8 cellular contexts compared by ENCODE assay signal in the genomic region with DNA sequence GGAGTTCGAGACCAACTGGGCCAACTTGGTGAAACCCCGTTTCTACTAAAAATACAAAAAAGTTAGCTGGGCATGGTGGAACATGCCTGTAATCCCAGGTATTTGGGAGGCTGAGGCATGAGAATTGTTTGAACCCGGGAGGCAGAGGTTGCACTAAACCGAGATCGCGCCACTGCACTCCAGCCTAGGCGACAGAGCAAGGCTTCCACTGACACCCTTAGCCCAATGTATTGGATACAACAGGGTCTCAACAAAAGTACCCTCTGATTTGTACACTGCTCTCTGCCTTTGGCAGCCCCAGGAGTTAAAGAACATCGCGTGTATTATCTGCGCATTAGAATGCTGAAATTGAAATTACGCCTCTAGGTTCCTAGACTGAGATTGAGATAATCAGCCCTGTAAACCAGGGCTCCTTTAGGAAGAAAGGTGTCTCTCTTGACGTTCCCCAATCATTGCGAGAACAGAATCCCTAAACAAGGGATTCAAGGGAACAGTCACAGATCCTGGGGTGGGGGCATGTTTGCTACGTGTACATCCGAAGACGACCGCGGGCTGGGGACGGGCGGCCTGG. TPM values are rescaled to one million over a fixed set of nuclear protein-coding genes. Genes with fewer than 3 reads are reported as not detected.
DNase-seq lines count a peak whose midpoint lies in the region; ATAC-seq, FAIRE-seq and TF ChIP-seq lines count a peak whose summit lies in the region.

No MANE protein-coding gene starts in this region.

- TF ChIP-seq POLR2A in endothelial cell of umbilical vein (IDR thresholded peaks at IDR 0.05; ENCODE audit: low read depth, low read length): no peak

- H3K27me3 Mint-ChIP-seq in osteocyte (ENCODE audit: unreplicated experiment): no peaks in the 10 kb centered on the region

- intact Hi-C loops in heart right ventricle (cut with DNase I) (loop anchor here in 8 of 10 donors (5.0 to 10.0 kb wide), 3 partner anchors 118 to 123 kb away; no protein-coding TSS in a partner anchor), left cardiac atrium (cut with DNase I) (loop anchor here in 1 of 2 donors (10.0 kb wide), 1 partner anchor 121 kb away; no protein-coding TSS in a partner anchor), OCI-LY7 (cut with micrococcal nuclease; ENCODE audit: unreplicated experiment) (loop anchor here (5.0 kb wide), 1 partner anchor 118 kb away; no protein-coding TSS in a partner anchor), endothelial cell of umbilical vein (cut with micrococcal nuclease) (loop anchor here (5.0 kb wide), 1 partner anchor 53 kb away; no protein-coding TSS in a partner anchor)

- CTCF ChIA-PET in OCI-LY7 (lab: Charles Lee; ENCODE audit: unreplicated experiment): no interaction called here
- CTCF ChIA-PET in endothelial cell of umbilical vein (lab: Charles Lee): interaction anchor here (1.0 to 1.9 kb wide), 2 partner anchors 121 to 957 kb away, joined by 3 to 4 read pairs; no protein-coding TSS in a partner anchor

- H3K9me2 ChIP-seq in OCI-LY7 (ENCODE audit: insufficient read depth, low read length): no peaks in the 10 kb centered on the region

- peak; percentile 21 for FAIRE-seq in endothelial cell of umbilical vein (lab: Jason Lieb, UNC)

- H3K4me1 Mint-ChIP-seq in osteocyte (ENCODE audit: unreplicated experiment): peaks cover 33% of the 10 kb centered on the region

- H3K4me1 ChIP-seq in heart right ventricle (peaks cover 0 to 34% (median 28%) of the 10 kb centered on the region in 9 donors), OCI-LY7 (ENCODE audit: insufficient read depth, low read length, poor library complexity, severe bottlenecking) (peaks cover 19% of the 10 kb centered on the region), endothelial cell of umbilical vein (ENCODE audit: control insufficient read depth, extremely low read depth, insufficient read depth, low read length) (peaks cover 23% of the 10 kb centered on the region)

- TSS peak; percentile 91 for BruUV-seq in OCI-LY7 (replicated peaks; lab: Mats Ljungman, UMichigan)
- BruUV-seq in endothelial cell of umbilical vein (replicated peaks; lab: Mats Ljungman, UMichigan): TSS peak; percentile 88

- peak overlapping the region; percentile 86 for H3K4me3 Mint-ChIP-seq in osteocyte (ENCODE audit: unreplicated experiment)

- H3K9me1 ChIP-seq in endothelial cell of umbilical vein (replicated peaks; ENCODE audit: control insufficient read depth, extremely low read depth, insufficient read depth, low read length): no peaks in the 10 kb centered on the region

- peak overlapping the region; percentile 96 for H3K27ac Mint-ChIP-seq in osteocyte (ENCODE audit: unreplicated experiment)

- H3K9me3 ChIP-seq in heart right ventricle (no peaks in the 10 kb centered on the region), OCI-LY7 (ENCODE audit: low read length) (no peaks in the 10 kb centered on the region), endothelial cell of umbilical vein (replicated peaks; ENCODE audit: control insufficient read depth, insufficient read depth, low read length) (no peaks in the 10 kb centered on the region)

- peaks cover 23% of the 10 kb centered on the region for H4K20me1 ChIP-seq in OCI-LY7 (ENCODE audit: insufficient read depth, low read length)
- H4K20me1 ChIP-seq in endothelial cell of umbilical vein (replicated peaks; ENCODE audit: control insufficient read depth, extremely low read depth, insufficient read depth, low read length): peaks cover 2% of the 10 kb centered on the region

- H3K27ac ChIP-seq in heart right ventricle (peak overlapping the region; percentile 79 to 98 (median 94)), OCI-LY7 (ENCODE audit: low read depth, low read length, poor library complexity, severe bottlenecking) (peak overlapping the region; percentile 73), endothelial cell of umbilical vein (ENCODE audit: insufficient read depth, low read depth, low read length) (peak overlapping the region; percentile 74)

- dilution Hi-C loops in endothelial cell of umbilical vein (cut with MboI; ENCODE audit: extremely low pct_ligation_motif_present, low sequenced_read_pairs): no loop called here

- TF ChIP-seq CTCF in heart right ventricle (IDR thresholded peaks at IDR 0.05) (no peak), OCI-LY7 (conservative IDR thresholded peaks at IDR 0.05; ENCODE audit: low read length) (no peak), endothelial cell of umbilical vein (IDR thresholded peaks at IDR 0.05; ENCODE audit: extremely low read depth in 1 of 2, insufficient read depth in 1 of 2, low read depth in 1 of 2, low read length in 2 of 2) (no peak), osteocyte (IDR thresholded peaks at IDR 0.05) (no peak)

- H3K4me3 ChIP-seq in heart right ventricle (peak overlapping the region; percentile 39 to 94 (median 85)), OCI-LY7 (ENCODE audit: low read depth, low read length, poor library complexity, severe bottlenecking) (peak overlapping the region; percentile 70), endothelial cell of umbilical vein (replicated peaks in 1 of 3; ENCODE audit: insufficient read depth in 1 of 3, low read depth in 1 of 3, low read length in 3 of 3) (peak overlapping the region; percentile 21 to 77 (median 66))

- peak overlapping the region; percentile 84 for H3K9ac ChIP-seq in endothelial cell of umbilical vein (replicated peaks; ENCODE audit: extremely low read depth, insufficient read depth, low read length)

- H2AFZ ChIP-seq in OCI-LY7 (ENCODE audit: low read length) (peak overlapping the region; percentile 85), endothelial cell of umbilical vein (ENCODE audit: low read depth, low read length) (peak overlapping the region; percentile 96)

- ATAC-seq in heart right ventricle: no peak
- no peak for ATAC-seq in left cardiac atrium
- no peak for ATAC-seq in HG02798 (IDR thresholded peaks at IDR 0.05; ENCODE audit: poor library complexity, unreplicated experiment)

- no peaks in the 10 kb centered on the region for H3K36me3 Mint-ChIP-seq in osteocyte (ENCODE audit: unreplicated experiment)

- H3K4me2 ChIP-seq in OCI-LY7 (ENCODE audit: low read length) (peak overlapping the region; percentile 95), endothelial cell of umbilical vein (ENCODE audit: insufficient read depth, low read length) (peak overlapping the region; percentile 88)

- WGBS in heart right ventricle, 2 donors: 20% methylated on average over 20 of the region's 20 CpGs

- no peaks in the 10 kb centered on the region for H3K9me3 Mint-ChIP-seq in osteocyte (ENCODE audit: unreplicated experiment)

- H3K79me2 ChIP-seq in OCI-LY7 (ENCODE audit: insufficient read depth, low read depth, low read length) (peaks cover 35% of the 10 kb centered on the region), endothelial cell of umbilical vein (ENCODE audit: control insufficient read depth, insufficient read depth, low read length) (peaks cover 38% of the 10 kb centered on the region)

- no peaks in the 10 kb centered on the region for H3K27me3 ChIP-seq in heart right ventricle
- H3K27me3 ChIP-seq in endothelial cell of umbilical vein (ENCODE audit: control insufficient read depth in 2 of 2, insufficient read depth in 2 of 2, low read length in 2 of 2): no peaks in the 10 kb centered on the region

- POLR2A ChIA-PET in OCI-LY7 (lab: Charles Lee) (interaction anchor here (0.6 kb wide), 1 partner anchor 46 kb away, joined by 3 read pairs; no protein-coding TSS in a partner anchor), endothelial cell of umbilical vein (lab: Charles Lee) (no interaction called here)

- no peak for DNase-seq in heart right ventricle
- no peak for DNase-seq in left cardiac atrium
- no peak for DNase-seq in OCI-LY7 (ENCODE audit: low spot score)
- no peak for DNase-seq in endothelial cell of umbilical vein (ENCODE audit: low read depth, low spot score)
- no peak for DNase-seq in osteocyte (ENCODE audit: extremely low spot score, unreplicated experiment)
- DNase-seq in NCI-H748 treated with DMSO at 0.1 percent for 48 hours (lab: John Stamatoyannopoulos, UW): no peak
- DNase-seq in EL: no peak

- H3K36me3 ChIP-seq in heart right ventricle: no peaks in the 10 kb centered on the region
- H3K36me3 ChIP-seq in OCI-LY7 (ENCODE audit: insufficient read depth, low read length): peaks cover 10% of the 10 kb centered on the region
- no peaks in the 10 kb centered on the region for H3K36me3 ChIP-seq in endothelial cell of umbilical vein (ENCODE audit: control insufficient read depth in 2 of 2, extremely low read depth in 1 of 2, insufficient read depth in 2 of 2, low read length in 2 of 2)

TF ChIP-seq in endothelial cell of umbilical vein, 7 proteins besides CTCF, POLR2A, EP300 and RAD21:
- TF ChIP-seq MYC (IDR thresholded peaks at IDR 0.05; ENCODE audit: low read depth, low read length) (no peak), GATA2 (IDR thresholded peaks at IDR 0.05; ENCODE audit: insufficient read depth, insufficient read length, low read depth, low read length) (no peak), JUN (IDR thresholded peaks at IDR 0.05; ENCODE audit: borderline replicate concordance, insufficient read depth, insufficient read length, low read depth) (no peak)

RNA-seq across cellular contexts. Expression of a gene that starts 21.9 kb away (rescaled TPM):
- total RNA-seq in heart right ventricle (100 to 1,000 TPM in 9 of 10 donors, 10 to 100 TPM in 1; 91.3 to 149 (median 121) TPM), left cardiac atrium (100 to 1,000 TPM in 1 of 2 donors, 10 to 100 TPM in 1; 77.8 to 101 TPM), OCI-LY7 (2022) (112 and 116 TPM in 2 replicates), endothelial cell of umbilical vein (159 and 183 TPM in 2 replicates), osteocyte (143 and 145 TPM in 2 replicates)
- polyA plus RNA-seq in heart right ventricle (10 to 100 TPM; 17.0 to 76.2 TPM), endothelial cell of umbilical vein (39.9 and 50.4 TPM in 2 replicates)
- total RNA-seq in OCI-LY7 (2014; rRNA removed; shearing (Covaris generic)): 68.5 and 81.8 TPM in 2 replicates
- polyA plus RNA-seq in endothelial cell of umbilical vein (2011; cell fraction: cytosol; rRNA removed): 74.4 and 83.0 TPM in 2 replicates
- 91.5 and 115 TPM in 2 replicates for polyA plus RNA-seq in endothelial cell of umbilical vein (2011; cell fraction: nucleus; rRNA removed)
- 134 and 154 TPM in 2 replicates for polyA plus RNA-seq in endothelial cell of umbilical vein (2012)
- polyA minus RNA-seq in endothelial cell of umbilical vein: 137 and 142 TPM in 2 replicates
- 215 TPM for polyA minus RNA-seq in endothelial cell of umbilical vein (2011; cell fraction: cytosol; rRNA and poly(A)+ RNA removed)
- polyA minus RNA-seq in endothelial cell of umbilical vein (2011; cell fraction: nucleus; rRNA and poly(A)+ RNA removed): 68.0 and 111 TPM in 2 replicates
